8 cellular contexts compared by ENCODE assay signal in genomic region chr16:66603537-66604375, GRCh38. TPM values are rescaled to one million over a fixed set of nuclear protein-coding genes. Genes with fewer than 3 reads are reported as not detected.
DNase-seq lines count a peak whose midpoint lies in the region; ATAC-seq and TF ChIP-seq lines count a peak whose summit lies in the region.

No MANE protein-coding gene starts in this region.

- peak overlapping the region; percentile 48; the same call in 1 of the 3 replicates for H2BK15ac ChIP-seq in IMR-90 (ENCODE audit: low read depth, low read length)

- intact Hi-C loops in IMR-90 (cut with micrococcal nuclease) (loop anchor here (1.0 to 2.0 kb wide), 3 partner anchors 51 to 197 kb away; partner anchors contain the start of gene CKLF), adrenal gland (cut with DNase I) (loop anchor here (5.0 to 10.0 kb wide), 7 partner anchors 51 to 261 kb away; partner anchors contain the start of genes CKLF (in 1 of the 2) and TK2 (in 1 of the 2))

- H2AK5ac ChIP-seq in IMR-90 (ENCODE audit: low read depth, low read length) = peak overlapping the region; percentile 38; the same call in 1 of the 2 replicates

- peak overlapping the region; percentile 72 for H2BK120ac ChIP-seq in IMR-90 (ENCODE audit: low read depth, low read length)

- H3K36me3 ChIP-seq in IMR-90 (ENCODE audit: control insufficient read depth, insufficient read depth, low read length) (peaks cover 1% of the 10 kb centered on the region), adrenal gland (replicated peaks in 1 of 2) (no peaks in the 10 kb centered on the region), iPS-20b (ENCODE audit: insufficient read depth, low read depth, low read length) (no peaks in the 10 kb centered on the region)

- H3K4ac ChIP-seq in IMR-90 (ENCODE audit: low read depth, low read length) = peak overlapping the region; percentile 88

- TF ChIP-seq CTCF in IMR-90 (conservative IDR thresholded peaks at IDR 0.05; ENCODE audit: low read depth, low read length) (no peak), adrenal gland (IDR thresholded peaks at IDR 0.05) (no peak)

- H3K4me3 Mint-ChIP-seq in T-helper 1 cell treated with Interleukin-12 subunit alpha and Interleukin-12 subunit beta and Interleukin-4 antibody, amounts not matched to agents 30 μg/mL and 1 μg/mL, for 36 hours = peak overlapping the region; percentile 89

- peak overlapping the region; percentile 62 for H2BK5ac ChIP-seq in IMR-90 (ENCODE audit: low read depth, low read length, poor library complexity, severe bottlenecking)

- H3K4me1 ChIP-seq in IMR-90 (ENCODE audit: control insufficient read depth, insufficient read depth, low read length) = peaks cover 17% of the 10 kb centered on the region
- peaks cover 0 to 11% of the 10 kb centered on the region in 2 donors for H3K4me1 ChIP-seq in adrenal gland (replicated peaks in 1 of 2)
- H3K4me1 ChIP-seq in iPS-20b (ENCODE audit: insufficient read depth, low read length) = peaks cover 8% of the 10 kb centered on the region; the same call in 1 of the 2 replicates

- no peak for TF ChIP-seq POLR2A in IMR-90 (IDR thresholded peaks at IDR 0.05; ENCODE audit: low read depth, low read length)
- peak in 1 of 2 donors; percentile 8 for TF ChIP-seq POLR2A in adrenal gland (IDR thresholded peaks at IDR 0.05)

- H3K9me3 Mint-ChIP-seq in T-helper 1 cell treated with Interleukin-12 subunit alpha and Interleukin-12 subunit beta and Interleukin-4 antibody, amounts not matched to agents 30 μg/mL and 1 μg/mL, for 36 hours = peaks cover 8% of the 10 kb centered on the region

- no peak for TF ChIP-seq RAD21 in IMR-90 (IDR thresholded peaks at IDR 0.05; ENCODE audit: low read length)

- peak overlapping the region; percentile 86; the same call in 1 of the 2 replicates for H3K23ac ChIP-seq in IMR-90 (ENCODE audit: low read depth, low read length)

- ATAC-seq in IMR-90 (ENCODE audit: low read depth) (peak; percentile 30), HG03039 (IDR thresholded peaks at IDR 0.05; ENCODE audit: unreplicated experiment) (no peak), GM21515 (IDR thresholded peaks at IDR 0.05; ENCODE audit: unreplicated experiment) (no peak)

- DNase-seq in EL = peak; percentile 58
- peak; percentile 58 for DNase-seq in IMR-90
- peak; percentile 59 to 77 (median 68) for DNase-seq in adrenal gland
- DNase-seq in stimulated activated CD4-positive, alpha-beta T cell treated with anti-CD3 and anti-CD28 coated beads, Interleukin-12 subunit alpha, Interleukin-12 subunit beta, amount 100 ng/mL, for 48 hours (ENCODE audit: low read depth in 2 of 3, low spot score in 1 of 3) = peak; percentile 45 to 51 (median 47)

- H3K27me3 Mint-ChIP-seq in T-helper 1 cell treated with Interleukin-12 subunit alpha and Interleukin-12 subunit beta and Interleukin-4 antibody, amounts not matched to agents 30 μg/mL and 1 μg/mL, for 36 hours (ENCODE audit: low read depth) = no peaks in the 10 kb centered on the region

- H4K20me1 ChIP-seq in IMR-90 (ENCODE audit: insufficient read depth, low read length) = peaks cover 14% of the 10 kb centered on the region

- peak overlapping the region; percentile 96 for H3K27ac Mint-ChIP-seq in T-helper 1 cell treated with Interleukin-12 subunit alpha and Interleukin-12 subunit beta and Interleukin-4 antibody, amounts not matched to agents 30 μg/mL and 1 μg/mL, for 36 hours

- H4K8ac ChIP-seq in IMR-90 (ENCODE audit: low read depth in 2 of 2, low read length in 2 of 2) = peak overlapping the region; percentile 45 to 92

- H3K27ac ChIP-seq in IMR-90 (ENCODE audit: insufficient read depth, low read length) (peak overlapping the region; percentile 88), adrenal gland (peak overlapping the region in 3 of 5 donors; percentile 49 to 73 (median 72)), iPS-20b (ENCODE audit: low read length) (no peak overlapping the region)

- no TSS peak for BruUV-seq in IMR-90 (replicated peaks; lab: Mats Ljungman, UMichigan)

- H4K91ac ChIP-seq in IMR-90 (ENCODE audit: insufficient read depth, low read depth, low read length) = peak overlapping the region; percentile 75

- H3K9ac ChIP-seq in IMR-90 (ENCODE audit: low read depth, low read length) (peak overlapping the region; percentile 84), iPS-20b (ENCODE audit: low read depth, low read length) (peak overlapping the region; percentile 71)

- H3K9me3 ChIP-seq in IMR-90 (ENCODE audit: control insufficient read depth, insufficient read depth, low read length) (peaks cover 5% of the 10 kb centered on the region; the same call in 1 of the 2 replicates), adrenal gland (replicated peaks in 1 of 3) (no peaks in the 10 kb centered on the region), iPS-20b (ENCODE audit: insufficient read depth, low read depth, low read length) (no peaks in the 10 kb centered on the region)

- H3K27me3 ChIP-seq in IMR-90 (ENCODE audit: control insufficient read depth, insufficient read depth, low read length) (peaks cover under 1% of the 10 kb centered on the region; the same call in 1 of the 2 replicates), adrenal gland (no peaks in the 10 kb centered on the region), iPS-20b (ENCODE audit: insufficient read depth, low read length) (peaks cover 8% of the 10 kb centered on the region)

- peaks cover 16% of the 10 kb centered on the region for H3K36me3 Mint-ChIP-seq in T-helper 1 cell treated with Interleukin-12 subunit alpha and Interleukin-12 subunit beta and Interleukin-4 antibody, amounts not matched to agents 30 μg/mL and 1 μg/mL, for 36 hours (ENCODE audit: low read depth)

- H3K4me3 ChIP-seq in IMR-90 (ENCODE audit: insufficient read depth, low read depth, low read length) (peak overlapping the region; percentile 74), adrenal gland (peak overlapping the region in 2 of 4 donors; percentile 52 to 68), iPS-20b (ENCODE audit: low read length) (peak overlapping the region; percentile 79)

- H4K5ac ChIP-seq in IMR-90 (ENCODE audit: low read depth, low read length) = peak overlapping the region; percentile 82

- POLR2A ChIA-PET in IMR-90 (lab: Charles Lee; ENCODE audit: unreplicated experiment) = interaction anchor here (0.5 to 0.7 kb wide), 3 partner anchors 8 to 196 kb away, joined by 3 read pairs; no protein-coding TSS in a partner anchor

- in situ Hi-C loops in IMR-90 (cut with MboI; ENCODE audit: low sequenced_read_pairs) = loop anchor here (5.0 kb wide), 2 partner anchors 51 to 196 kb away; partner anchors contain the start of genes CKLF and TK2

- dilution Hi-C loops in IMR-90 (cut with HindIII; ENCODE audit: low sequenced_read_pairs, unreplicated experiment) = no loop called here

- peaks cover 5% of the 10 kb centered on the region for H3K9me1 ChIP-seq in IMR-90 (ENCODE audit: insufficient read depth, low read length)

- peak overlapping the region; percentile 98 for H2AFZ ChIP-seq in IMR-90 (replicated peaks; ENCODE audit: low read length, poor library complexity)

- peak overlapping the region; percentile 78 for H3K18ac ChIP-seq in IMR-90 (ENCODE audit: low read depth, low read length)

- WGBS in IMR-90 (ENCODE audit: extremely low coverage in 2 of 2, insufficient read length in 1 of 2), 2 experiments = 4% methylated on average over 17 of the region's 32 CpGs; no CpG with 5 or more reads in 1 of the 2 experiments
- 7 to 13% (median 10%) methylated on average over 17 to 32 of the region's 32 CpGs for WGBS in adrenal gland, 4 donors

- peak overlapping the region; percentile 86 for H3K14ac ChIP-seq in IMR-90 (replicated peaks; ENCODE audit: low read depth, low read length)

- H3K56ac ChIP-seq in IMR-90 (ENCODE audit: extremely low read depth, insufficient read depth, low read length) = peak overlapping the region; percentile 63; the same call in 1 of the 2 replicates

- peak overlapping the region; percentile 20; the same call in 1 of the 2 replicates for H2BK20ac ChIP-seq in IMR-90 (ENCODE audit: low read depth, low read length)

- peaks cover 47% of the 10 kb centered on the region for H3K4me1 Mint-ChIP-seq in T-helper 1 cell treated with Interleukin-12 subunit alpha and Interleukin-12 subunit beta and Interleukin-4 antibody, amounts not matched to agents 30 μg/mL and 1 μg/mL, for 36 hours (ENCODE audit: low read depth)

- H3K4me2 ChIP-seq in IMR-90 (ENCODE audit: low read depth, low read length) = peak overlapping the region; percentile 77

- CTCF ChIA-PET in IMR-90 (lab: Yijun Ruan, JAX) = interaction anchor here (0.9 kb wide), 2 partner anchors 88 to 197 kb away, joined by 3 read pairs; no protein-coding TSS in a partner anchor

- peaks cover 8 to 40% of the 10 kb centered on the region in 2 experiments for H3K79me1 ChIP-seq in IMR-90 (ENCODE audit: low read depth in 1 of 2, low read length in 2 of 2)

- peak overlapping the region; percentile 77 for H2AK9ac ChIP-seq in IMR-90 (replicated peaks; ENCODE audit: low read depth, low read length, poor library complexity)

RNA-seq across cellular contexts. Expression of gene CMTM3, which starts 0.7 kb away (rescaled TPM):
- total RNA-seq in IMR-90 (2012; rRNA removed) (4.5 and 4.7 TPM in 2 replicates), adrenal gland (10 to 100 TPM; 14.6 to 31.8 (median 24.9) TPM)
- polyA plus RNA-seq in IMR-90 (2012; rRNA removed) (34.6 and 35.5 TPM in 2 replicates), adrenal gland (10 to 100 TPM in 2 of 3 donors, 1 to 10 TPM in 1; 6.4 to 30.0 (median 25.2) TPM)
- 14.5 and 50.4 TPM in 2 replicates for polyA plus RNA-seq in IMR-90 (2012; cell fraction: cytosol; rRNA removed)
- polyA plus RNA-seq in IMR-90 (2012; cell fraction: nucleus; rRNA removed; ENCODE audit: low replicate concordance) = 32.0 and 33.9 TPM in 2 replicates

RNA-seq across cellular contexts. Expression of gene CMTM2, which starts 24.5 kb away (rescaled TPM):
- total RNA-seq in IMR-90 (2012; rRNA removed) (not detected in 2 replicates), adrenal gland (not detected)
- polyA plus RNA-seq in IMR-90 (2012; rRNA removed) (not detected in 2 replicates), adrenal gland (under 1 TPM in 2 of 3 donors, not detected in 1; 0.17 to 0.80 TPM)
- polyA plus RNA-seq in IMR-90 (2012; cell fraction: cytosol; rRNA removed) = not detected in 2 replicates
- 0.10 and 0.12 TPM in 2 replicates for polyA plus RNA-seq in IMR-90 (2012; cell fraction: nucleus; rRNA removed; ENCODE audit: low replicate concordance)

RNA-seq across cellular contexts. Expression of gene CMTM1, which starts 37.5 kb away (rescaled TPM):
- total RNA-seq in IMR-90 (2012; rRNA removed) = 0.54 and 1.7 TPM in 2 replicates
- 1.8 and 2.1 TPM in 2 replicates for polyA plus RNA-seq in IMR-90 (2012; rRNA removed)
- 0.40 and 1.2 TPM in 2 replicates for polyA plus RNA-seq in IMR-90 (2012; cell fraction: cytosol; rRNA removed)
- polyA plus RNA-seq in IMR-90 (2012; cell fraction: nucleus; rRNA removed; ENCODE audit: low replicate concordance) = 0.95 and 0.96 TPM in 2 replicates
- total RNA-seq in adrenal gland = 1 to 10 TPM in 6 of 8 donors, under 1 TPM in 2; 0.36 to 6.9 (median 2.9) TPM
- 1 to 10 TPM in 1 of 3 donors, under 1 TPM in 1, not detected in 1; 0.34 to 1.4 TPM for polyA plus RNA-seq in adrenal gland

RNA-seq across cellular contexts. Expression of gene CKLF, which starts 51.4 kb away (rescaled TPM):
- total RNA-seq in IMR-90 (2012; rRNA removed) (60.8 and 66.7 TPM in 2 replicates), adrenal gland (10 to 100 TPM; 19.6 to 55.9 (median 43.8) TPM)
- polyA plus RNA-seq in IMR-90 (2012; rRNA removed) (92.2 and 102 TPM in 2 replicates), adrenal gland (10 to 100 TPM; 23.6 to 32.8 (median 26.2) TPM)
- polyA plus RNA-seq in IMR-90 (2012; cell fraction: cytosol; rRNA removed) = 87.1 and 119 TPM in 2 replicates
- polyA plus RNA-seq in IMR-90 (2012; cell fraction: nucleus; rRNA removed; ENCODE audit: low replicate concordance) = 15.6 and 33.4 TPM in 2 replicates

RNA-seq across cellular contexts. Expression of gene TK2, which starts 53.8 kb away (rescaled TPM):
- total RNA-seq in IMR-90 (2012; rRNA removed) (16.5 and 20.0 TPM in 2 replicates), adrenal gland (10 to 100 TPM; 48.3 to 78.9 (median 67.5) TPM)
- polyA plus RNA-seq in IMR-90 (2012; rRNA removed) (12.6 and 14.7 TPM in 2 replicates), adrenal gland (10 to 100 TPM; 24.9 to 45.3 (median 29.8) TPM)
- polyA plus RNA-seq in IMR-90 (2012; cell fraction: cytosol; rRNA removed) = 8.9 and 10.2 TPM in 2 replicates
- 19.2 and 37.2 TPM in 2 replicates for polyA plus RNA-seq in IMR-90 (2012; cell fraction: nucleus; rRNA removed; ENCODE audit: low replicate concordance)
